8 cellular contexts compared by ENCODE assay signal in the genomic region with DNA sequence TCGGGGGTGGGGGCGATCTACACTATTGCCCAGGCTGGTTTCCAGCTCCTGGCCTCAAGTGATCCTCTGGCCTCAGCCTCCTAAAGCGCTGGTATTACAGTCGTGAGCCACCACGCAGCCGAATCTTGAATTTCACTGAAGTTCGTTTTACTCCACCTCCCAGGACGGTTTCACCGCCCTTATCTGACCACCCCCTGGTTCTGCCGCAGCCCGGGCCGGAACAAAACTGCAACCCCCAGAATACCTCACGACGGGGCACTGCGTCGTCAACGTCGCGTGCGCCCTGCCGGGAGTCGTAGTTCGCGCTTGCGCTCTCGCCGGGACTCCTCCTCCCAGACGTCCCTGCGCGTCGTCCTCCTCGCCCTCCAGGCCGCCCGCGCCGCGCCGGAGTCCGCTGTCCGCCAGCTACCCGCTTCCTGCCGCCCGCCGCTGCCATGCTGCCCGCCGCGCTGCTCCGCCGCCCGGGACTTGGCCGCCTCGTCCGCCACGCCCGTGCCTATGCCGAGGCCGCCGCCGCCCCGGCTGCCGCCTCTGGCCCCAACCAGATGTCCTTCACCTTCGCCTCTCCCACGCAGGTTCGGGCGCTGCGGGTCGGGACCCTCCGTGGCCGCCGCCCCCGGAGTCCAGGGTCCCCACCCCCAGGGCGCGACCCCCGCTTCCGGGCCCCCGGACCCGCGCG. TPM values are rescaled to one million over a fixed set of nuclear protein-coding genes. Genes with fewer than 3 reads are reported as not detected.
A peak's percentile ranks its signal among the peaks of the same experiment; 100 is the strongest.
DNase-seq lines count a peak whose midpoint lies in the region; ATAC-seq lines count a peak whose summit lies in the region.

A gene (plus strand): TSS at position 335 of the 679 bp plus-strand sequence. CDS start 100 bp downstream, at position 435.

- H3K27ac Mint-ChIP-seq in central memory CD8-positive, alpha-beta T cell (ENCODE audit: low read depth): peak within 1 kb of the TSS; percentile 93

- peaks cover 12% of the 10 kb centered on the region for H3K27me3 Mint-ChIP-seq in central memory CD8-positive, alpha-beta T cell

- no peaks in the 10 kb centered on the region for H3K9me3 Mint-ChIP-seq in central memory CD8-positive, alpha-beta T cell

- peaks cover 9% of the 10 kb centered on the region for H3K36me3 Mint-ChIP-seq in central memory CD8-positive, alpha-beta T cell (ENCODE audit: insufficient read depth)

- H3K4me3 Mint-ChIP-seq in central memory CD8-positive, alpha-beta T cell: peak within 1 kb of the TSS; percentile 87

- ATAC-seq in GM18868 (IDR thresholded peaks at IDR 0.05; ENCODE audit: unreplicated experiment): peak; percentile 54
- peak; percentile 47 for ATAC-seq in HG03378 (IDR thresholded peaks at IDR 0.05; ENCODE audit: unreplicated experiment)
- peak; percentile 59 for ATAC-seq in central memory CD8-positive, alpha-beta T cell (replicated peaks; ENCODE audit: extremely low read depth, poor library complexity, severe bottlenecking)

- peak; percentile 91 for DNase-seq in A172 (ENCODE audit: low spot score)
- peak; percentile 84 for DNase-seq in NCI-H460 (ENCODE audit: extremely low read depth, low read depth)
- DNase-seq in activated CD4-positive, CD25-positive, alpha-beta regulatory T cell treated with anti-CD3 and anti-CD28 coated beads, Interleukin-2, amount 50 U/mL, for 72 hours: peak; percentile 93
- peak; percentile 80 for DNase-seq in central memory CD8-positive, alpha-beta T cell (ENCODE audit: low spot score in 2 of 2)
- peak; percentile 95 for DNase-seq in islet precursor cell
- DNase-seq in stimulated activated CD4-positive, alpha-beta T cell treated with anti-CD3 and anti-CD28 coated beads, Interleukin-12 subunit alpha, Interleukin-12 subunit beta, amount 100 ng/mL, for 4 hours: peak; percentile 90

- H3K4me1 Mint-ChIP-seq in central memory CD8-positive, alpha-beta T cell: peaks cover 21% of the 10 kb centered on the region

RNA-seq across cellular contexts. Expression of the gene that starts here (rescaled TPM):
- total RNA-seq in A172 (2014; rRNA removed; shearing (Covaris generic)): 42.2 and 78.9 TPM in 2 replicates
- total RNA-seq in NCI-H460 (2014; rRNA removed; shearing (Covaris generic)): 37.2 and 37.8 TPM in 2 replicates
- 97.6 and 118 TPM in 2 replicates for polyA plus RNA-seq in NCI-H460 (2014; cell fraction: nucleus; rRNA removed)

Comparison
In these comparisons a context has a peak if more than half of its experiments do, and no peak if none do; other contexts are left out.
1. Peak in every context shown above with its lines: DNase-seq and ATAC-seq.